In the genomic region with DNA sequence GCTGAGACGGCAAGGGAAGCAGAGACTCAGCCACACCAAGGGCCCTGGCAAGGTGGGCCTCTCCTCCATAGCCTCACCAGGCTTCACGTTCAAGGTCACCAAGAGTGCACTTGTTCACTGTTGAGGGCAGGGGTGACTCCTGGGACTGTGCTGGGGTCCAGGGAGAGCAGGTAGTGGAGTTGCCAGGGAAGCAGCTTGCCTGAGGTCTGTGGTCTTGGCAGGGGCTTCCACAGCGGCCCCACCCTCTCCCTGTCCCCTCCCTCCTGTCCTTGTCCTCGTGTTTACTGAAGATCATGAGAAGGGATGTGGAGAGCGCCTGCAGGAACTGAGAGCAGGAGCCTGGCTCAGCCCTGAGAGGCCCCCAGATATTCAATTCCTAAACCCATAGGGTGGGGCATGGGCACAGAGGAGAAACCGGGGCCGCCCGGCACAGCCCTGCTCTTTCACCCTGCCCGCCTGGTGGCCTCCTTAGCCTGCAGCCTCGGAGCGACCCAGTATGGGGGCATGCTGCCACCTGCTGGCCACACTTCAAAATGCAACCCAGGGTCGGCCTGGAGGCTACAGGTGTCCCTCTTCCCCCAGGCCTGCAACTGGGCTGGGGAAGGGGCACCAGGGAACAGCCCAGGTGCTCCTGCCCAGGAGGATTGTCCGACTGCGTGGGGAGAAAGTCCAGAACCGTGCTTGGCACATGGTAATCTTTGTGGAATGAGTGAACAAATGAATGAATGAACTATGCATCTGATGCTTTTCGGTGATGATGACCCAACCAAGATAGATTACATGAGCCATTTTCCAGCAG, we compare ENCODE assay signal across 8 cellular contexts. TPM values are rescaled to one million over a fixed set of nuclear protein-coding genes. Genes with fewer than 3 reads are reported as not detected.
A peak's percentile ranks its signal among the peaks of the same experiment; 100 is the strongest.
DNase-seq lines count a peak whose midpoint lies in the region; ATAC-seq, FAIRE-seq and TF ChIP-seq lines count a peak whose summit lies in the region.
"Not testable (repeated sequence)": the region's sequence is repeated elsewhere in the genome, so short reads cannot be mapped to it uniquely, and the experiment has no call there.

No MANE protein-coding gene starts in this region.

- intact Hi-C loops in body of pancreas (cut with DNase I) (loop anchor here (10.0 kb wide), 1 partner anchor 536 kb away; no protein-coding TSS in a partner anchor), spleen (cut with DNase I; ENCODE audit: low total_unique reads) (loop anchor here (5.0 kb wide), 1 partner anchor 113 kb away; no protein-coding TSS in a partner anchor)

- peaks cover 16% of the 10 kb centered on the region for H3K4me1 ChIP-seq in A549
- H3K4me1 ChIP-seq in body of pancreas, result peaks cover 13% of the 10 kb centered on the region
- peaks cover 0 to 17% (median 4%) of the 10 kb centered on the region in 6 donors for H3K4me1 ChIP-seq in spleen

- CTCF ChIA-PET in A549 (lab: Yijun Ruan, JAX), result interaction anchor here (0.7 to 4.8 kb wide), 40 partner anchors 10 to 640 kb away, joined by 3 to 50 read pairs (median 4); partner anchors contain the start of gene PRSS56

- ATAC-seq in A549, result peak; percentile 62 to 84
- peak; percentile 67 for ATAC-seq in GM18517 (IDR thresholded peaks at IDR 0.05; ENCODE audit: unreplicated experiment)
- peak; percentile 60 for ATAC-seq in HG03066 (IDR thresholded peaks at IDR 0.05; ENCODE audit: low read depth, unreplicated experiment)
- ATAC-seq in body of pancreas, result peak; percentile 84

- POLR2A ChIA-PET in A549 (lab: Yijun Ruan, JAX), result not testable (repeated sequence)

- H3K27ac ChIP-seq in A549, result peak overlapping the region in 1 of 2 experiments; percentile 53; a peak in 1 of 6 replicates
- not testable (repeated sequence) for H3K27ac ChIP-seq in WERI-Rb-1, body of pancreas, spleen

- not testable (repeated sequence) for H3K4me3 ChIP-seq in A549; WERI-Rb-1 (ENCODE audit: low read depth, low read length); body of pancreas; spleen

- TF ChIP-seq CTCF in A549 (IDR thresholded peaks at IDR 0.05) (peak; percentile 88), WERI-Rb-1 (IDR thresholded peaks at IDR 0.05; ENCODE audit: low read depth, low read length) (peak; percentile 89), body of pancreas (IDR thresholded peaks at IDR 0.05) (peak; percentile 84 to 93 (median 92)), spleen (IDR thresholded peaks at IDR 0.05 in 8 of 11, conservative IDR thresholded peaks at IDR 0.05 in 3 of 11) (peak; percentile 76 to 95 (median 91))

- H3K9me3 ChIP-seq in A549; WERI-Rb-1 (ENCODE audit: severe bottlenecking); body of pancreas; spleen: not testable (repeated sequence)

- H3K4me2 ChIP-seq in A549, result peak overlapping the region; percentile 72

- not testable (repeated sequence) for H3K27me3 ChIP-seq in WERI-Rb-1 (ENCODE audit: insufficient read depth, low read depth, severe bottlenecking); body of pancreas
- H3K27me3 ChIP-seq in spleen (replicated peaks in 1 of 7), result peaks cover 0 to 26% (median 0%) of the 10 kb centered on the region in 7 donors

- not testable (repeated sequence) for TF ChIP-seq EP300 in A549 (IDR thresholded peaks at IDR 0.05)

- DNase-seq in A549 (ENCODE audit: low read depth in 1 of 2, low spot score in 1 of 2) (peak; percentile 72 to 73), NCI-H2196 treated with DMSO at 0.1 percent for 48 hours (lab: John Stamatoyannopoulos, UW; ENCODE audit: unreplicated experiment) (peak; percentile 48), WERI-Rb-1 (peak; percentile 87), body of pancreas (peak; percentile 84 to 92 (median 87)), iPS-NIHi11 (ENCODE audit: low spot score) (peak; percentile 89), spleen (peak; percentile 95)

- peak; percentile 91 for TF ChIP-seq RAD21 in A549 (conservative IDR thresholded peaks at IDR 0.05 in 1 of 2, IDR thresholded peaks at IDR 0.05 in 1 of 2)

- not testable (repeated sequence) for FAIRE-seq in A549 (lab: Jason Lieb, UNC)

- TF ChIP-seq POLR2A in A549 (IDR thresholded peaks at IDR 0.05; ENCODE audit: low read length); body of pancreas (IDR thresholded peaks at IDR 0.05); spleen (IDR thresholded peaks at IDR 0.05): not testable (repeated sequence)

- 21% methylated on average over 9 of the region's 16 CpGs for WGBS in A549 (ENCODE audit: missing lambda C conversion rate)
- 12 to 22% methylated on average over 4 to 14 of the region's 16 CpGs for WGBS in body of pancreas, 2 donors
- 10 to 15% (median 12%) methylated on average over 11 to 15 of the region's 16 CpGs for WGBS in spleen, 5 donors

- not testable (repeated sequence) for H3K36me3 ChIP-seq in WERI-Rb-1; body of pancreas (replicated peaks in 1 of 2; ENCODE audit: insufficient read depth in 1 of 2, low read depth in 2 of 2); spleen

TF ChIP-seq in A549, 52 proteins besides CTCF, POLR2A, EP300 and RAD21:
- TF ChIP-seq SMC3 (IDR thresholded peaks at IDR 0.05), result peak; percentile 81
TF ChIP-seq in A549: peak in this region for 1; not testable (repeated sequence) for 51.

RNA-seq across cellular contexts. Expression of gene ALPI, which starts 15.5 kb away (rescaled TPM):
- polyA plus RNA-seq in A549 (2011; rRNA removed), result 0.05 and 0.11 TPM in 2 replicates
- polyA plus RNA-seq in A549 (2012; cell fraction: cytosol; rRNA removed), result 0.03 and 0.04 TPM in 2 replicates
- polyA plus RNA-seq in A549 (2012; cell fraction: nucleus; rRNA removed), result 0.02 TPM in 2 replicates
- polyA plus RNA-seq in A549 (2017; fragmentation: RNase III; extraction: RNeasy Plus Mini Kit Qiagen cat#74134 plus additional on column Dnase treatment), result not detected in 3 replicates
- polyA minus RNA-seq in A549 (2011; rRNA and poly(A)+ RNA removed), result 0.24 and 0.29 TPM in 2 replicates
- total RNA-seq in body of pancreas, result not detected
- not detected for total RNA-seq in spleen
- not detected for polyA plus RNA-seq in spleen

RNA-seq across cellular contexts. Expression of gene ALPG, which starts 33.8 kb away (rescaled TPM):
- 0.17 and 0.18 TPM in 2 replicates for polyA plus RNA-seq in A549 (2011; rRNA removed)
- polyA plus RNA-seq in A549 (2012; cell fraction: cytosol; rRNA removed), result 0.08 and 0.12 TPM in 2 replicates
- polyA plus RNA-seq in A549 (2012; cell fraction: nucleus; rRNA removed), result 0.24 and 0.30 TPM in 2 replicates
- 0.04 to 0.07 TPM in 2 of 3 replicates, not detected in the other for polyA plus RNA-seq in A549 (2017; fragmentation: RNase III; extraction: RNeasy Plus Mini Kit Qiagen cat#74134 plus additional on column Dnase treatment)
- 0.08 and 0.15 TPM in 2 replicates for polyA minus RNA-seq in A549 (2011; rRNA and poly(A)+ RNA removed)
- total RNA-seq in body of pancreas, result not detected
- total RNA-seq in spleen, result not detected
- polyA plus RNA-seq in spleen, result not detected

RNA-seq across cellular contexts. Expression of gene ECEL1, which starts 47.2 kb away (rescaled TPM):
- 0.18 and 0.29 TPM in 2 replicates for polyA plus RNA-seq in A549 (2011; rRNA removed)
- 0.12 and 0.34 TPM in 2 replicates for polyA plus RNA-seq in A549 (2012; cell fraction: cytosol; rRNA removed)
- polyA plus RNA-seq in A549 (2012; cell fraction: nucleus; rRNA removed), result 0.65 TPM in 2 replicates
- polyA plus RNA-seq in A549 (2017; fragmentation: RNase III; extraction: RNeasy Plus Mini Kit Qiagen cat#74134 plus additional on column Dnase treatment), result 0.10 to 0.13 TPM (median 0.12 TPM) in 3 replicates
- 0.34 and 0.58 TPM in 2 replicates for polyA minus RNA-seq in A549 (2011; rRNA and poly(A)+ RNA removed)
- under 1 TPM in 1 of 2 donors, not detected in 1; 0.26 TPM for total RNA-seq in body of pancreas
- total RNA-seq in spleen, result 10 to 100 TPM in 2 of 7 donors, under 1 TPM in 3, not detected in 2; 0.17 to 23.1 (median 0.34) TPM
- polyA plus RNA-seq in spleen, result 1 to 10 TPM in 1 of 3 donors, under 1 TPM in 2; 0.10 to 1.6 (median 0.30) TPM
